Comparison of ENCODE assay signal across 1 cellular context in the genomic region with DNA sequence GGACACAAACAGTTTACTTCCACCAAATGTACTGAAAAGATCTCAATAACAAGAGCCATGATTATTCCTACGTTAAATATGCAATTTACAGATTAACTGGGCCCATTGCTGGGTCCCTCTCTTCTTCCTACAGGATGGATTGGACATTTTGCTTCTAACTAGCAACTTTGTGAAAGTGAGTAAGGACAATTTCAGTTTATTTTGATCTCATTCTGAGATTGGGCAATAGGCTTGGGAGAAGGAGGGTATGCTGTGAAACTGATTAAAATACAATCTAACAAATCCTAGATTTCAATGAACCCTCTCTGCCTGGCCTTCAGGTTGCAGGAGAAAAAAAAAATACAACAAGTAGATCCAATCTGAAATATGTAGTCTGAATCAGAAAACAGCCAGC.
TF ChIP-seq lines count a peak whose summit lies in the region.

No MANE protein-coding gene starts in this region.

TF ChIP-seq in A549, 52 proteins besides CTCF, POLR2A, EP300 and RAD21 (continued from another document):
- TF ChIP-seq, protein P1, sequence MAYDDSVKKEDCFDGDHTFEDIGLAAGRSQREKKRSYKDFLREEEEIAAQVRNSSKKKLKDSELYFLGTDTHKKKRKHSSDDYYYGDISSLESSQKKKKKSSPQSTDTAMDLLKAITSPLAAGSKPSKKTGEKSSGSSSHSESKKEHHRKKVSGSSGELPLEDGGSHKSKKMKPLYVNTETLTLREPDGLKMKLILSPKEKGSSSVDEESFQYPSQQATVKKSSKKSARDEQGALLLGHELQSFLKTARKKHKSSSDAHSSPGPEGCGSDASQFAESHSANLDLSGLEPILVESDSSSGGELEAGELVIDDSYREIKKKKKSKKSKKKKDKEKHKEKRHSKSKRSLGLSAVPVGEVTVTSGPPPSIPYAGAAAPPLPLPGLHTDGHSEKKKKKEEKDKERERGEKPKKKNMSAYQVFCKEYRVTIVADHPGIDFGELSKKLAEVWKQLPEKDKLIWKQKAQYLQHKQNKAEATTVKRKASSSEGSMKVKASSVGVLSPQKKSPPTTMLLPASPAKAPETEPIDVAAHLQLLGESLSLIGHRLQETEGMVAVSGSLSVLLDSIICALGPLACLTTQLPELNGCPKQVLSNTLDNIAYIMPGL (CRISPR knock-in tag; IDR thresholded peaks at IDR 0.05; ENCODE audit: borderline replicate concordance): no peak
